23 cellular contexts compared by ENCODE assay signal in the genomic region with DNA sequence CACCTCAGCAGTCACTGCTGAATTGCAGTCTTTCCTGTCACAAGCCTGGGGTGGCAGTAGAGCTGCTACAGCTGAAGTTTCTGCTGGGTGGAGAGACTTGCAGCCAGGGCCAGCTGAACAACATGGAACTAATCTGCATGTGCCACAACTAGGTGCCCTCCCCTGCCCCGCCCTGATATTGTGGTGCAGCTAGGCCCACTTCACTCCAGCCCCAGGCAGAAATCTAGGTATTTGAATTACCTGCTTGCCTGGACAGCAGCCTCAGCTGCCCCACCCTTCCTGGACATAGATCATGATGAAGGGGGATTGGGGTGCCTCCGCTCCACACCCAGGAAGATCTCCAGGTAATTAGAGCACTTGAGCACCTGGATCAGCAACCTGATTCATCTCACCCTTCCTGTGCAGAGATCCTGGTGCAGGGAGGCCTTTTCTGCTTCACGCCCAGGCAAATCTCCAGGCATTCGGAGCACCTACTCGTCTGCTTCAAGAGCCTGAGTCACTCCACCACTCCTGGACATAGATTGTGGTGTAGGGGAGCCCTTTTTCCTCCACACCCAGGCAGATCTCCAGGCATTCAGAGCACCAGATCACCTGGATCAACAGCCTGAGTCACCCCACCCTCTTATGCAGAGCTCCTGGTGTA.
DNase-seq lines count a peak whose midpoint lies in the region; FAIRE-seq and TF ChIP-seq lines count a peak whose summit lies in the region.
"Had no signal": no experiment of that assay in that cellular context is flagged by ENCODE, and none has a peak within 500 bp of the region (broad histone marks: within the 10 kb centered on the region; RNA-seq: fewer than 3 reads in every experiment).

No MANE protein-coding gene starts in this region.

- H3K9ac ChIP-seq in kidney (ENCODE audit: low read length in 2 of 2), result no peak overlapping the region

- H3K27me3 ChIP-seq in WERI-Rb-1 (ENCODE audit: insufficient read depth, low read depth, severe bottlenecking), result no peaks in the 10 kb centered on the region
- H3K27me3 ChIP-seq: cardiac muscle cell, dorsolateral prefrontal cortex, gastroesophageal sphincter, testis had no signal

- H3K4me1 ChIP-seq in kidney (ENCODE audit: control insufficient read depth in 1 of 2, insufficient read depth in 1 of 2, low read depth in 1 of 2, low read length in 2 of 2), result no peaks in the 10 kb centered on the region
- H3K4me1 ChIP-seq: gastroesophageal sphincter, testis had no signal

- H3K36me3 ChIP-seq in WERI-Rb-1 (no peaks in the 10 kb centered on the region), kidney (ENCODE audit: control insufficient read depth in 1 of 2, insufficient read depth in 2 of 2, low read length in 2 of 2) (no peaks in the 10 kb centered on the region)
- H3K36me3 ChIP-seq: cardiac muscle cell, gastroesophageal sphincter had no signal

- intact Hi-C loops in kidney (cut with DNase I), result no loop called here

- no peak for FAIRE-seq in kidney (lab: Jason Lieb, UNC)
- FAIRE-seq: GM12891 had no signal

- DNase-seq in DMS153 treated with DMSO at 0.1 percent for 48 hours (lab: John Stamatoyannopoulos, UW; ENCODE audit: unreplicated experiment) (peak; percentile 54), LoVo (ENCODE audit: low spot score) (peak; percentile 47), WERI-Rb-1 (no peak), islet precursor cell (peak; percentile 82), SK-N-DZ (ENCODE audit: low spot score) (no peak), kidney (no peak), KG1 (lab: John Stamatoyannopoulos, UW) (no peak)
- DNase-seq in activated naive CD4-positive, alpha-beta T cell (lab: John Stamatoyannopoulos, UW), result no peak
- DNase-seq: activated CD4-positive, alpha-beta memory T cell treated with anti-CD3 and anti-CD28 coated beads, Interleukin-2, amount 10 ng/mL, durations not matched to agents 7 days and 5 days; activated gamma-delta T cell treated with Interleukin-2 at 50 U/mL for 16 hours; activated T-cell treated with anti-CD3 and anti-CD28 coated beads for 4 hours; DMS 273 treated with DMSO at 0.1 percent for 48 hours; dorsolateral prefrontal cortex; erythroblast; mucosa of descending colon; NCI-H1930; NCI-H774; SIG-M5; testis had no signal

- H3K4me3 ChIP-seq in WERI-Rb-1 (ENCODE audit: low read depth, low read length), result no peak overlapping the region
- H3K4me3 ChIP-seq in kidney (ENCODE audit: low read length in 2 of 2), result no peak overlapping the region
- H3K4me3 ChIP-seq: cardiac muscle cell, dorsolateral prefrontal cortex, gastroesophageal sphincter, mucosa of descending colon, testis had no signal

- peaks cover 3% of the 10 kb centered on the region for H3K9me3 ChIP-seq in WERI-Rb-1 (ENCODE audit: severe bottlenecking)
- H3K9me3 ChIP-seq in kidney (ENCODE audit: control insufficient read depth in 1 of 2, low read length in 2 of 2), result peaks cover 0 to 3% of the 10 kb centered on the region in 2 donors
- H3K9me3 ChIP-seq: mucosa of descending colon, testis had no signal

- no peak overlapping the region for H3K27ac ChIP-seq in WERI-Rb-1
- H3K27ac ChIP-seq in kidney (ENCODE audit: low read depth in 2 of 2, low read length in 2 of 2), result no peak overlapping the region
- H3K27ac ChIP-seq: cardiac muscle cell, dorsolateral prefrontal cortex, gastroesophageal sphincter, HL-60, testis had no signal

- TF ChIP-seq CTCF in WERI-Rb-1 (IDR thresholded peaks at IDR 0.05; ENCODE audit: low read depth, low read length) (peak; percentile 0; the same call in 1 of the 2 replicates), kidney (IDR thresholded peaks at IDR 0.05; ENCODE audit: borderline replicate concordance, extremely low read depth, insufficient read depth) (no peak)

Comparison
In these comparisons a context has a peak if more than half of its experiments do, and no peak if none do; other contexts are left out.
1. DNase-seq: peak in DMS153 treated with DMSO at 0.1 percent for 48 hours (single experiment), LoVo (single experiment) and islet precursor cell (single experiment); none in WERI-Rb-1 (single experiment), SK-N-DZ (single experiment), kidney (single experiment), KG1 (single experiment) and activated naive CD4-positive, alpha-beta T cell (0 of 4).